ENCODE assay signal across 1 cellular context in genomic region chr3:10935028-10935427, GRCh38.
TF ChIP-seq lines count a peak whose summit lies in the region.

No MANE protein-coding gene starts in this region.

TF ChIP-seq in H1, 55 proteins besides CTCF, POLR2A, EP300 and RAD21:
- no peak for TF ChIP-seq CHD1 (IDR thresholded peaks at IDR 0.05; ENCODE audit: low read depth, low read length)
- TF ChIP-seq USF2 (IDR thresholded peaks at IDR 0.05; ENCODE audit: low read length) = no peak
- no peak for TF ChIP-seq MAX (IDR thresholded peaks at IDR 0.05)
- no peak for TF ChIP-seq EZH2 (IDR thresholded peaks at IDR 0.05; ENCODE audit: low read depth, low read length, severe bottlenecking)
- TF ChIP-seq CREB1 (IDR thresholded peaks at IDR 0.05) = no peak
